In the genomic region with DNA sequence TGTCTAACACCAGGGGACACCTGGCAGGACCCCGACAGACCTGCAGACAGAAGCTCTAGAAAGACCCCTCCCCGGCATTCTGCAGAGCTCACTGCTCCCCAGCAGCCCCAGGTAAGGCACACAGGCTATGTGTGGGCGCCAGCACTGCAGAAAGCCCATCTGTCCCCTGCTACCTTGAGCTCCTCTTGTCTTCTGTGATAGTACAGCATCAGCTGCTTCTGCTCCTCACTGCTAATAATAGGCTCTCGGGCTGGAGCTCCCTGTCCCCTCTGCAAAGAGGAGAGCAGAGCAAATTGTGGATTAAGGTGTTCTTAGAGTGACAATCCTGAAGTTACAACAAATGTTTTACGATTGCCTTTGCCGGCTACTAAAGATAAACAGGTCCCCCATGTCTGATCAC, we compare ENCODE assay signal across 2 cellular contexts.
TF ChIP-seq lines count a peak whose summit lies in the region.

No MANE protein-coding gene starts in this region.

TF ChIP-seq in WTC11, 78 proteins besides CTCF, POLR2A, EP300 and RAD21:
- TF ChIP-seq JAZF1 (CRISPR knock-in tag; IDR thresholded peaks at IDR 0.05) (no peak), ZMAT4 (CRISPR knock-in tag; IDR thresholded peaks at IDR 0.05) (no peak), ELF4 (CRISPR knock-in tag; IDR thresholded peaks at IDR 0.05; ENCODE audit: low read depth) (no peak), SMAD4 (CRISPR knock-in tag; IDR thresholded peaks at IDR 0.05) (no peak), PRRX2 (CRISPR knock-in tag; IDR thresholded peaks at IDR 0.05) (no peak), IRF2 (CRISPR knock-in tag; IDR thresholded peaks at IDR 0.05; ENCODE audit: borderline replicate concordance, low read depth) (no peak), MXD4 (CRISPR knock-in tag; IDR thresholded peaks at IDR 0.05; ENCODE audit: borderline replicate concordance) (no peak), PREB (CRISPR knock-in tag; IDR thresholded peaks at IDR 0.05; ENCODE audit: borderline replicate concordance) (no peak), ATF6 (CRISPR knock-in tag; IDR thresholded peaks at IDR 0.05) (no peak), TEAD4 (CRISPR knock-in tag; IDR thresholded peaks at IDR 0.05) (no peak), ZNF281 (CRISPR knock-in tag; IDR thresholded peaks at IDR 0.05) (no peak)
- TF ChIP-seq, protein P1, sequence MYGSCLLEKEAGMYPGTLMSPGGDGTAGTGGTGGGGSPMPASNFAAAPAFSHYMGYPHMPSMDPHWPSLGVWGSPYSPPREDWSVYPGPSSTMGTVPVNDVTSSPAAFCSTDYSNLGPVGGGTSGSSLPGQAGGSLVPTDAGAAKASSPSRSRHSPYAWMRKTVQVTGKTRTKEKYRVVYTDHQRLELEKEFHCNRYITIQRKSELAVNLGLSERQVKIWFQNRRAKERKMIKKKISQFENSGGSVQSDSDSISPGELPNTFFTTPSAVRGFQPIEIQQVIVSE (CRISPR knock-in tag; IDR thresholded peaks at IDR 0.05; ENCODE audit: borderline replicate concordance), result no peak
- TF ChIP-seq, protein P2, sequence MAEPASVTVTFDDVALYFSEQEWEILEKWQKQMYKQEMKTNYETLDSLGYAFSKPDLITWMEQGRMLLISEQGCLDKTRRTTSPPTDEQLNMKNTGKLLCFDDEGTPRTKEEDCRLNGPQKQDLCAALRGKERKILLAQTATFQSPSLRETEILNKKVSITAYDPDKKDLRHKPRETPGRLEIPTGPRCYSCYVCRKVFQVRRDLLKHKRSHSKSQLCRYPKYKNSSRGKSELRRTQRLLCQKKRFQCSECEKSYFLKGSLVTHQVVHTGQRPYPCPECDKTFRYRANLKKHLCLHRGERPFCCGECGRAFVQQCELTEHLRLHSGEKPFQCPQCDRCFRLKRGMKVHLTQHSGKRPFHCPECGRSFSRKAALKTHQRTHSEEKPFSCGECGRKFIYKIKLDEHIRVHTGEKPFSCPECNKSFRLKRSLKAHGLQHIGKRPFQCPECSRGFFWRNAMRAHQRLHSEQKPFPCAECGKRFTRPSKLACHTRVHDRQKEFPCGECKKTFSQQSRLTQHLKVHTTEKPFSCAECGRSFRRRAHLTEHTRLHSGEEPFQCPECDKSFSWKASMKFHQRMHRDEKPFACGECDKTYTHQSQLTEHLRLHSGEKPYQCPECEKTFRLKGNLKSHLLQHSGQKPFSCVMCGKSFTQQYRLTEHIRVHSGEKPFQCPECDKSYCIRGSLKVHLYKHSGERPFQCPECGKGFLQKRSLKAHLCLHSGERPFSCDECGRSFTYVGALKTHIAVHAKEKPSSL (CRISPR knock-in tag; conservative IDR thresholded peaks at IDR 0.05), result no peak

TF ChIP-seq in H1, 55 proteins besides CTCF, POLR2A, EP300 and RAD21:
- TF ChIP-seq ZNF274 (IDR thresholded peaks at IDR 0.05; ENCODE audit: borderline replicate concordance, extremely low read depth, low read length) (no peak), CHD1 (IDR thresholded peaks at IDR 0.05; ENCODE audit: low read depth, low read length) (no peak), KDM1A (IDR thresholded peaks at IDR 0.05; ENCODE audit: borderline replicate concordance, low read length) (no peak), KDM5A (IDR thresholded peaks at IDR 0.05; ENCODE audit: low read length) (no peak), BACH1 (IDR thresholded peaks at IDR 0.05; ENCODE audit: low read length) (no peak), JUND (IDR thresholded peaks at IDR 0.05; ENCODE audit: low read length) (no peak), E2F6 (IDR thresholded peaks at IDR 0.05) (no peak), FOSL1 (IDR thresholded peaks at IDR 0.05; ENCODE audit: insufficient read depth, low read depth, low read length) (no peak), TCF12 (IDR thresholded peaks at IDR 0.05; ENCODE audit: low read depth, low read length) (no peak), SP4 (IDR thresholded peaks at IDR 0.05; ENCODE audit: low read length) (no peak), SAP30 (IDR thresholded peaks at IDR 0.05; ENCODE audit: insufficient read depth, insufficient replicate concordance, low read length) (no peak), BCL11A (IDR thresholded peaks at IDR 0.05; ENCODE audit: low read depth in 2 of 2, low read length in 2 of 2) (no peak), PHF8 (conservative IDR thresholded peaks at IDR 0.05; ENCODE audit: low read depth, low read length) (no peak), EGR1 (IDR thresholded peaks at IDR 0.05; ENCODE audit: borderline replicate concordance, low read depth, low read length) (no peak), GTF2F1 (IDR thresholded peaks at IDR 0.05; ENCODE audit: borderline replicate concordance, low read depth, low read length) (no peak)
